Comparison of ENCODE assay signal across 8 cellular contexts in the genomic region with DNA sequence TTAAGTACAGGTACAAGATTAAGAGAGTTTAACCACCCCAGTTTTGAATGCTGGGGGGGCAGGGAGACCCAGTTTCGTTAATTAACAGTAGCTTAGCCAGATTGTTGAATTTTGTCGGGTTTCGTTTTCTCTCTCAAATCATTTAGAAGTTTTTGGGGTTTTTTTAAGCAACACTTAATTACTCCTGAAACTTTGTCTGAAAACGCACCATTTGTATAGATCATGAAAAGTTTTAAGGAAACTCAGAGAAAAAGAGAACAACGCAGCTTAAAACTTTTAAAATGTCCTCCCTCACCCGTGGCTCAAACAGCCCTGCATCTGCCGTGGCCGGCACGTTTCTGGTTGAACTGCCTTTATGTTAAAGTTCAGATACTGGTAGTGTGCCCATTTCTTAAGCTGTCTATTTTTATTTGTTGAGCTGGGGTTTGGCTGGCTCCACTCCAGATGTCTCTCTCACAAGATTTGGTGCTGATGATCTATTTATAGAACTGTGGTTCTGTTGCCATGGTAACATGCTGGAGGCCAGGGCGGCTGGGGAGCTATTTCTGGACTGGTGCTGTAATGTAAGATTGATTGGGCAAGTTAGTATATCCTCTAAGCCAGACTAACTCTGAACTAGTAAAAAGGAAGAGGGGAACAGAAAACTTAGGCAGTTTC. TPM values are rescaled to one million over a fixed set of nuclear protein-coding genes. Genes with fewer than 3 reads are reported as not detected.
DNase-seq lines count a peak whose midpoint lies in the region; ATAC-seq and TF ChIP-seq lines count a peak whose summit lies in the region.

No MANE protein-coding gene starts in this region.

- peaks cover 4% of the 10 kb centered on the region; the same call in 1 of the 2 replicates for H4K20me1 ChIP-seq in DOHH2 (ENCODE audit: control insufficient read depth, insufficient read depth, low read depth, low read length)
- H4K20me1 ChIP-seq in PC-3 (ENCODE audit: low read length): no peaks in the 10 kb centered on the region; the same call in 1 of the 2 replicates

- H3K9me3 ChIP-seq in DOHH2 (ENCODE audit: control insufficient read depth, insufficient read depth, low read length) (no peaks in the 10 kb centered on the region), PC-3 (ENCODE audit: low read length) (no peaks in the 10 kb centered on the region), uterus (no peaks in the 10 kb centered on the region)

- TF ChIP-seq POLR2A in uterus (IDR thresholded peaks at IDR 0.05): no peak

- no TSS peak for BruUV-seq in PC-3 (replicated peaks; lab: Mats Ljungman, UMichigan)

- TF ChIP-seq CTCF in DOHH2 (IDR thresholded peaks at IDR 0.05; ENCODE audit: low read depth, low read length, poor library complexity, severe bottlenecking) (no peak), PC-3 (conservative IDR thresholded peaks at IDR 0.05; ENCODE audit: low read depth, low read length) (no peak), foreskin keratinocyte (conservative IDR thresholded peaks at IDR 0.05) (no peak), uterus (IDR thresholded peaks at IDR 0.05) (no peak)

- H3K4me2 ChIP-seq in DOHH2 (ENCODE audit: low read length): peak overlapping the region; percentile 74
- H3K4me2 ChIP-seq in PC-3 (ENCODE audit: low read length): no peak overlapping the region

- H3K27ac ChIP-seq in DOHH2 (ENCODE audit: low read depth, low read length) (peak overlapping the region; percentile 78), PC-3 (ENCODE audit: low read length) (no peak overlapping the region), foreskin keratinocyte (no peak overlapping the region), uterus (peak overlapping the region; percentile 79 to 84)

- no peak overlapping the region for H2AFZ ChIP-seq in PC-3 (ENCODE audit: low read length)

- POLR2A ChIA-PET in PC-3 (lab: Charles Lee; ENCODE audit: unreplicated experiment): no interaction called here

- H3K36me3 ChIP-seq in DOHH2 (ENCODE audit: control insufficient read depth, low read length): peaks cover 89% of the 10 kb centered on the region
- H3K36me3 ChIP-seq in PC-3 (ENCODE audit: low read depth, low read length): peaks cover 82% of the 10 kb centered on the region
- no peaks in the 10 kb centered on the region for H3K36me3 ChIP-seq in uterus

- H3K9me2 ChIP-seq in DOHH2 (replicated peaks; ENCODE audit: control insufficient read depth, low read length) (no peaks in the 10 kb centered on the region), PC-3 (replicated peaks; ENCODE audit: low read length) (no peaks in the 10 kb centered on the region)

- H3K9ac ChIP-seq in PC-3 (ENCODE audit: low read length): no peak overlapping the region

- ATAC-seq in GM21381 (IDR thresholded peaks at IDR 0.05; ENCODE audit: unreplicated experiment) (peak; percentile 75), PC-3 (no peak), foreskin keratinocyte (peak; percentile 75)

- H3K4me1 ChIP-seq in DOHH2 (ENCODE audit: control insufficient read depth, low read length) (peaks cover 56% of the 10 kb centered on the region), PC-3 (ENCODE audit: insufficient read depth, low read length) (no peaks in the 10 kb centered on the region), foreskin keratinocyte (peaks cover 22% of the 10 kb centered on the region), uterus (peaks cover 9 to 11% of the 10 kb centered on the region in 2 donors)

- peaks cover 62% of the 10 kb centered on the region for H3F3A ChIP-seq in DOHH2 (ENCODE audit: control insufficient read depth, insufficient read depth)
- H3F3A ChIP-seq in PC-3 (ENCODE audit: low read length, unreplicated experiment): no peaks in the 10 kb centered on the region

- peak; percentile 74 for DNase-seq in HK-2 (ENCODE audit: unreplicated experiment)
- DNase-seq in PC-3: peak; percentile 29
- peak; percentile 16 for DNase-seq in activated effector memory CD4-positive, alpha-beta T cell treated with Interleukin-2 at 50 U/mL for 16 hours
- DNase-seq in foreskin keratinocyte: peak; percentile 58 to 75
- peak in 49 of 56 donors; percentile 5 to 84 (median 56) for DNase-seq in nucleus accumbens (lab: John Stamatoyannopoulos, UW)
- peak; percentile 85 to 92 for DNase-seq in uterus

- H3K27me3 ChIP-seq in DOHH2 (ENCODE audit: control insufficient read depth, low read length) (no peaks in the 10 kb centered on the region), PC-3 (ENCODE audit: low read length) (no peaks in the 10 kb centered on the region), foreskin keratinocyte (no peaks in the 10 kb centered on the region), uterus (no peaks in the 10 kb centered on the region)

- CTCF ChIA-PET in PC-3 (lab: Charles Lee): no interaction called here

- peak overlapping the region; percentile 64 for H3K4me3 ChIP-seq in DOHH2 (ENCODE audit: low read length)
- H3K4me3 ChIP-seq in PC-3 (ENCODE audit: low read length): no peak overlapping the region
- H3K4me3 ChIP-seq in uterus: no peak overlapping the region

- intact Hi-C loops in PC-3 (cut with micrococcal nuclease): no loop called here
- intact Hi-C loops in uterus (cut with DNase I; ENCODE audit: low total_unique reads): no loop called here

- H3K79me2 ChIP-seq in DOHH2 (ENCODE audit: control insufficient read depth, low read length) (peaks cover 18% of the 10 kb centered on the region), PC-3 (ENCODE audit: low read length) (peaks cover 7% of the 10 kb centered on the region; the same call in 1 of the 2 replicates)

RNA-seq across cellular contexts. Expression of gene GNAS, which starts 55.1 kb away (rescaled TPM):
- total RNA-seq in PC-3 (2014; rRNA removed) (694 and 822 TPM in 2 replicates), foreskin keratinocyte (697 and 702 TPM in 2 replicates), uterus (100 to 1,000 TPM; 281 to 822 (median 446) TPM)
- 862 and 881 TPM in 2 replicates for polyA plus RNA-seq in foreskin keratinocyte

RNA-seq across cellular contexts. Expression of gene GNAS-AS1, which starts 56.9 kb away (rescaled TPM):
- total RNA-seq in PC-3 (2014; rRNA removed) (0.11 TPM in 1 of 2 replicates, not detected in the other), foreskin keratinocyte (0.27 and 0.63 TPM in 2 replicates), uterus (1 to 10 TPM in 2 of 4 donors, under 1 TPM in 1, not detected in 1; 0.77 to 3.4 (median 1.2) TPM)
- 0.16 and 0.39 TPM in 2 replicates for polyA plus RNA-seq in foreskin keratinocyte

Comparison
In these comparisons a context has a peak if more than half of its experiments do, and no peak if none do; other contexts are left out.
1. H3K27ac ChIP-seq: peak in DOHH2 (single experiment) and uterus (2 of 2); none in PC-3 (single experiment) and foreskin keratinocyte (single experiment).
2. DNase-seq: peak in every context shown above with its lines; median percentile 88 in uterus; 74 in HK-2; 66 in foreskin keratinocyte; 56 in nucleus accumbens; 29 in PC-3; 16 in activated effector memory CD4-positive, alpha-beta T cell treated with Interleukin-2 at 50 U/mL for 16 hours.